ENCODE assay signal across 34 cellular contexts in the genomic region with DNA sequence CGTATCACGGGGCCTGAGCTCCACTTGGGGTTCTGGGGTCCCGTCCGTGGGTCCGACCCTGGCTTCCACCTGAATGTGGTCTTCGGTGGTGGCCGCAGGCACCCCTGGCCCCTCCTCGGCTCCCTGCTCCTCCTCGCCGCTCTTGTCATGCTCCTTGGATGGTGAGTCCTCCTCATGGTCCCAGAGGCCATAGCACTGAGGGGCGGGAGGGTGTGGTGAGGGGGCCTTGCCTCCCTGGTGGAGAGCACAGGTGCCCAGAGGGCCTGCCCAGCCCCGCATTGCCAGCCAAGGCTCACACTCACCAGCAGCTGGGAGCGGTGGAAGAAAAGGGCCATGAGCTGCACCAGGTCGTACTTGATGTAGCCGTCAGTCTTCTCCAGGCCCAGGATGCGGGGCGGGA. TPM values are rescaled to one million over a fixed set of nuclear protein-coding genes. Genes with fewer than 3 reads are reported as not detected.
DNase-seq lines count a peak whose midpoint lies in the region; ATAC-seq, FAIRE-seq and TF ChIP-seq lines count a peak whose summit lies in the region.
"Had no signal": no experiment of that assay in that cellular context is flagged by ENCODE, and none has a peak within 500 bp of the region (broad histone marks: within the 10 kb centered on the region; RNA-seq: fewer than 3 reads in every experiment).

No MANE protein-coding gene starts in this region.

- H3K4me3 ChIP-seq in HepG2 (replicated peaks in 1 of 3; ENCODE audit: insufficient read depth in 1 of 3, low read depth in 2 of 3, low read length in 3 of 3) (no peak overlapping the region), right lobe of liver (no peak overlapping the region), IMR-90 (ENCODE audit: insufficient read depth, low read depth, low read length) (no peak overlapping the region), muscle layer of colon (ENCODE audit: low read depth in 1 of 2, low read length in 2 of 2) (no peak overlapping the region), osteoblast (ENCODE audit: insufficient read depth, low read length) (no peak overlapping the region), left lung (no peak overlapping the region)
- H3K4me3 ChIP-seq: BLaER1, GM12878 had no signal

- TF ChIP-seq EP300 in HepG2 (IDR thresholded peaks at IDR 0.05; ENCODE audit: low read depth in 2 of 2, low read length in 2 of 2) (no peak), HepG2 (CRISPR knock-in tag; IDR thresholded peaks at IDR 0.05; ENCODE audit: borderline replicate concordance) (no peak)

- H2AK9ac ChIP-seq in IMR-90 (replicated peaks; ENCODE audit: low read depth, low read length, poor library complexity) = peak overlapping the region; percentile 16

- no peak overlapping the region for H3K27ac Mint-ChIP-seq in activated T-cell treated with anti-CD3 and anti-CD28 coated beads, Interleukin-2, amount 50 U/mL, for 72 hours
- H3K27ac Mint-ChIP-seq: CD8-positive, alpha-beta memory T cell had no signal

- H3K79me1 ChIP-seq in IMR-90 (ENCODE audit: low read depth in 1 of 2, low read length in 2 of 2) = peaks cover 5 to 25% of the 10 kb centered on the region in 2 experiments; a peak in 3 of 4 replicates

- TF ChIP-seq RAD21 in HepG2 (CRISPR knock-in tag; IDR thresholded peaks at IDR 0.05) = no peak
- TF ChIP-seq RAD21 in IMR-90 (IDR thresholded peaks at IDR 0.05; ENCODE audit: low read length) = no peak

- no peak overlapping the region for H4K8ac ChIP-seq in IMR-90 (ENCODE audit: low read depth in 2 of 2, low read length in 2 of 2)

- no peaks in the 10 kb centered on the region for H4K20me1 ChIP-seq in HepG2 (ENCODE audit: insufficient read depth, low read length)
- H4K20me1 ChIP-seq in IMR-90 (ENCODE audit: insufficient read depth, low read length) = peaks cover 24% of the 10 kb centered on the region
- peaks cover 11% of the 10 kb centered on the region for H4K20me1 ChIP-seq in osteoblast (ENCODE audit: insufficient read depth, low read length)

- intact Hi-C loops in HepG2 (cut with micrococcal nuclease; ENCODE audit: unreplicated experiment) (no loop called here), right lobe of liver (cut with DNase I) (no loop called here), IMR-90 (cut with micrococcal nuclease) (no loop called here), left lung (cut with DNase I) (no loop called here)

- dilution Hi-C loops in IMR-90 (cut with HindIII; ENCODE audit: low sequenced_read_pairs, unreplicated experiment) = no loop called here

- H3K4me1 ChIP-seq in HepG2 (ENCODE audit: insufficient read depth, low read length) (no peaks in the 10 kb centered on the region), right lobe of liver (no peaks in the 10 kb centered on the region), IMR-90 (ENCODE audit: control insufficient read depth, insufficient read depth, low read length) (no peaks in the 10 kb centered on the region), muscle layer of colon (ENCODE audit: insufficient read depth, low read length) (peaks cover 17% of the 10 kb centered on the region), osteoblast (ENCODE audit: insufficient read depth, low read length) (no peaks in the 10 kb centered on the region), left lung (no peaks in the 10 kb centered on the region)

- no peaks in the 10 kb centered on the region for H3K79me2 ChIP-seq in HepG2 (ENCODE audit: insufficient read depth, low read length)
- H3K79me2 ChIP-seq in osteoblast (ENCODE audit: insufficient read depth, low read length) = peaks cover 6% of the 10 kb centered on the region

- H2AK5ac ChIP-seq in IMR-90 (ENCODE audit: low read depth, low read length) = no peak overlapping the region

- no peak overlapping the region for H3K4me3 Mint-ChIP-seq in activated T-cell treated with anti-CD3 and anti-CD28 coated beads, Interleukin-2, amount 50 U/mL, for 72 hours
- H3K4me3 Mint-ChIP-seq: CD14-positive monocyte; CD4-positive, alpha-beta memory T cell; CD8-positive, alpha-beta memory T cell had no signal

- no peak overlapping the region for H2BK5ac ChIP-seq in IMR-90 (ENCODE audit: low read depth, low read length, poor library complexity, severe bottlenecking)

- no peak for DNase-seq in HepG2 (ENCODE audit: low spot score)
- DNase-seq in right lobe of liver = no peak
- no peak for DNase-seq in IMR-90
- DNase-seq in osteoblast (ENCODE audit: insufficient read length, low spot score, missing footprints) = peak; percentile 86
- no peak for DNase-seq in DMS 273 (lab: John Stamatoyannopoulos, UW; ENCODE audit: unreplicated experiment)
- DNase-seq in activated T-cell treated with anti-CD3 and anti-CD28 coated beads, Interleukin-2, amount 50 U/mL, for 72 hours = no peak
- DNase-seq in left lung = no peak
- DNase-seq: 8988T; ACHN; BE2C; C1 segment of cervical spinal cord; Calu3; CD4-positive, alpha-beta memory T cell; CD4-positive, CD25-positive, alpha-beta regulatory T cell; CD8-positive, alpha-beta memory T cell; COR-L47; DMS 273 treated with DMSO at 0.1 percent for 48 hours; DMS153; DMS53; DMS79; DND-41; EL; GDM1 had no signal

- H4K5ac ChIP-seq in IMR-90 (ENCODE audit: low read depth, low read length) = no peak overlapping the region

- H3K14ac ChIP-seq in IMR-90 (replicated peaks; ENCODE audit: low read depth, low read length) = no peak overlapping the region

- no peak overlapping the region for H3K23ac ChIP-seq in IMR-90 (ENCODE audit: low read depth, low read length)

- no peak for FAIRE-seq in HepG2 (lab: Jason Lieb, UNC)
- FAIRE-seq: A204.1, D721Med, GM12878, GM12892, GM18507, GM19239 had no signal

- H3K9ac ChIP-seq in HepG2 (ENCODE audit: insufficient read depth, low read depth, low read length) (no peak overlapping the region), IMR-90 (ENCODE audit: low read depth, low read length) (no peak overlapping the region), muscle layer of colon (ENCODE audit: low read length) (no peak overlapping the region)
- H3K9ac ChIP-seq: BLaER1 had no signal

- POLR2A ChIA-PET in HepG2 (lab: Yijun Ruan, JAX) = no interaction called here
- POLR2A ChIA-PET in IMR-90 (lab: Charles Lee; ENCODE audit: unreplicated experiment) = no interaction called here

- H3K9me3 Mint-ChIP-seq in activated T-cell treated with anti-CD3 and anti-CD28 coated beads, Interleukin-2, amount 50 U/mL, for 72 hours = no peaks in the 10 kb centered on the region
- H3K9me3 Mint-ChIP-seq: CD14-positive monocyte; CD4-positive, alpha-beta memory T cell; CD8-positive, alpha-beta memory T cell had no signal

- H4K91ac ChIP-seq in IMR-90 (ENCODE audit: insufficient read depth, low read depth, low read length) = no peak overlapping the region

- TF ChIP-seq POLR2A in HepG2 (IDR thresholded peaks at IDR 0.05; ENCODE audit: insufficient read depth in 1 of 2, low read depth in 2 of 2, low read length in 2 of 2) (no peak), right lobe of liver (IDR thresholded peaks at IDR 0.05) (no peak), IMR-90 (IDR thresholded peaks at IDR 0.05; ENCODE audit: low read depth, low read length) (no peak)

- H3K56ac ChIP-seq in IMR-90 (ENCODE audit: extremely low read depth, insufficient read depth, low read length) = no peak overlapping the region

- H2BK15ac ChIP-seq in IMR-90 (ENCODE audit: low read depth, low read length) = no peak overlapping the region

- H3K36me3 Mint-ChIP-seq in activated T-cell treated with anti-CD3 and anti-CD28 coated beads, Interleukin-2, amount 50 U/mL, for 72 hours (ENCODE audit: insufficient read depth in 2 of 2) = peaks cover 2 to 15% of the 10 kb centered on the region in 2 donors

- no peak overlapping the region for H3K18ac ChIP-seq in IMR-90 (ENCODE audit: low read depth, low read length)

- BruUV-seq in HepG2 (replicated peaks; lab: Mats Ljungman, UMichigan) = no TSS peak
- BruUV-seq in IMR-90 (replicated peaks; lab: Mats Ljungman, UMichigan) = no TSS peak

- in situ Hi-C loops in HepG2 (cut with HindIII; ENCODE audit: extremely low pct_ligation_motif_present, low pct_unique_long_range_greater_than_20kb) = no loop called here
- in situ Hi-C loops in IMR-90 (cut with MboI; ENCODE audit: low sequenced_read_pairs) = no loop called here

- H3K4me1 Mint-ChIP-seq in activated T-cell treated with anti-CD3 and anti-CD28 coated beads, Interleukin-2, amount 50 U/mL, for 72 hours (ENCODE audit: low read depth) = no peaks in the 10 kb centered on the region
- H3K4me1 Mint-ChIP-seq: CD14-positive monocyte; CD4-positive, CD25-positive, alpha-beta regulatory T cell; CD8-positive, alpha-beta memory T cell had no signal

- H3K27ac ChIP-seq in HepG2 (ENCODE audit: extremely low read length, insufficient read depth, low read length) (no peak overlapping the region), right lobe of liver (no peak overlapping the region), IMR-90 (ENCODE audit: insufficient read depth, low read length) (no peak overlapping the region), muscle layer of colon (ENCODE audit: low read depth, low read length) (peak overlapping the region; percentile 10), osteoblast (ENCODE audit: low read depth, low read length) (no peak overlapping the region), left lung (no peak overlapping the region)
- H3K27ac ChIP-seq: BLaER1 had no signal

- no peak overlapping the region for H2BK120ac ChIP-seq in IMR-90 (ENCODE audit: low read depth, low read length)

- H3K4ac ChIP-seq in IMR-90 (ENCODE audit: low read depth, low read length) = no peak overlapping the region

- H2AFZ ChIP-seq in HepG2 (ENCODE audit: low read length) (no peak overlapping the region), IMR-90 (replicated peaks; ENCODE audit: low read length, poor library complexity) (no peak overlapping the region), osteoblast (ENCODE audit: low read length) (no peak overlapping the region)

- 96% methylated on average over 17 of the region's 17 CpGs for WGBS in HepG2 (ENCODE audit: low lambda C conversion rate)
- no CpG with 5 or more reads among the region's 17 CpGs for WGBS in right lobe of liver (ENCODE audit: insufficient coverage, low coverage, low lambda C conversion rate, missing lambda C conversion rate)
- WGBS in IMR-90 (ENCODE audit: extremely low coverage in 2 of 2, insufficient read length in 1 of 2), 2 experiments = 93% methylated on average over 12 of the region's 17 CpGs; no CpG with 5 or more reads in 1 of the 2 experiments

- H3K36me3 ChIP-seq in HepG2 (replicated peaks in 1 of 2; ENCODE audit: control insufficient read depth in 1 of 2, insufficient read depth in 2 of 2, low read length in 2 of 2) = peaks cover 68 to 94% of the 10 kb centered on the region in 2 experiments; a peak in 4 of 5 replicates
- H3K36me3 ChIP-seq in right lobe of liver = peaks cover 0 to 85% (median 36%) of the 10 kb centered on the region in 4 donors
- H3K36me3 ChIP-seq in IMR-90 (ENCODE audit: control insufficient read depth, insufficient read depth, low read length) = peaks cover 95% of the 10 kb centered on the region
- peaks cover 89% of the 10 kb centered on the region for H3K36me3 ChIP-seq in muscle layer of colon (ENCODE audit: insufficient read depth, low read length)
- H3K36me3 ChIP-seq in osteoblast (ENCODE audit: insufficient read depth, low read length) = peaks cover 91% of the 10 kb centered on the region
- H3K36me3 ChIP-seq in left lung = peaks cover 0 to 100% of the 10 kb centered on the region in 2 donors

- H3K9me3 ChIP-seq in HepG2 (ENCODE audit: low read length) = no peaks in the 10 kb centered on the region
- no peaks in the 10 kb centered on the region for H3K9me3 ChIP-seq in right lobe of liver
- H3K9me3 ChIP-seq in IMR-90 (ENCODE audit: control insufficient read depth, insufficient read depth, low read length) = no peaks in the 10 kb centered on the region
- no peaks in the 10 kb centered on the region for H3K9me3 ChIP-seq in muscle layer of colon (ENCODE audit: low read length)
- H3K9me3 ChIP-seq in osteoblast (ENCODE audit: low read depth, low read length) = no peaks in the 10 kb centered on the region
- H3K9me3 ChIP-seq in left lung = no peaks in the 10 kb centered on the region
- H3K9me3 ChIP-seq: BE2C, BLaER1 had no signal

- H3K9me1 ChIP-seq in IMR-90 (ENCODE audit: insufficient read depth, low read length) = no peaks in the 10 kb centered on the region

- no peak for ATAC-seq in HepG2
- ATAC-seq in right lobe of liver = no peak
- ATAC-seq in IMR-90 (ENCODE audit: low read depth) = no peak
- no peak for ATAC-seq in activated T-cell treated with anti-CD3 and anti-CD28 coated beads, Interleukin-2, amount 50 U/mL, for 72 hours (replicated peaks in 1 of 2)
- no peak for ATAC-seq in left lung
- ATAC-seq: GM12878 had no signal

- no peaks in the 10 kb centered on the region for H3K27me3 ChIP-seq in HepG2 (ENCODE audit: control insufficient read depth in 1 of 2, insufficient read depth in 2 of 2, low read length in 2 of 2)
- no peaks in the 10 kb centered on the region for H3K27me3 ChIP-seq in right lobe of liver
- no peaks in the 10 kb centered on the region for H3K27me3 ChIP-seq in IMR-90 (ENCODE audit: control insufficient read depth, insufficient read depth, low read length)
- H3K27me3 ChIP-seq in muscle layer of colon (ENCODE audit: control insufficient read depth in 1 of 2, insufficient read depth in 2 of 2, low read length in 2 of 2) = no peaks in the 10 kb centered on the region
- no peaks in the 10 kb centered on the region for H3K27me3 ChIP-seq in osteoblast (ENCODE audit: insufficient read depth, low read length)
- H3K27me3 ChIP-seq in left lung = no peaks in the 10 kb centered on the region
- H3K27me3 ChIP-seq: BE2C, BLaER1 had no signal

- no peak overlapping the region for H2BK20ac ChIP-seq in IMR-90 (ENCODE audit: low read depth, low read length)

- H3K4me2 ChIP-seq in HepG2 (ENCODE audit: low read depth, low read length) (no peak overlapping the region), IMR-90 (ENCODE audit: low read depth, low read length) (no peak overlapping the region), osteoblast (ENCODE audit: insufficient read depth, low read length) (no peak overlapping the region)
- H3K4me2 ChIP-seq: BLaER1 had no signal

- CTCF ChIA-PET in HepG2 (lab: Yijun Ruan, JAX; ENCODE audit: low intra/inter-chr PET ratio, low total read pairs) (no interaction called here), IMR-90 (lab: Yijun Ruan, JAX) (no interaction called here)

- no peaks in the 10 kb centered on the region for H3K27me3 Mint-ChIP-seq in activated T-cell treated with anti-CD3 and anti-CD28 coated beads, Interleukin-2, amount 50 U/mL, for 72 hours (ENCODE audit: low read depth)
- H3K27me3 Mint-ChIP-seq: CD4-positive, alpha-beta memory T cell; CD4-positive, CD25-positive, alpha-beta regulatory T cell had no signal

- TF ChIP-seq CTCF in HepG2 (CRISPR knock-in tag; IDR thresholded peaks at IDR 0.05) (no peak), right lobe of liver (IDR thresholded peaks at IDR 0.05) (no peak), IMR-90 (conservative IDR thresholded peaks at IDR 0.05; ENCODE audit: low read depth, low read length) (no peak), osteoblast (IDR thresholded peaks at IDR 0.05; ENCODE audit: extremely low read depth, low read depth, low read length) (no peak), left lung (IDR thresholded peaks at IDR 0.05) (no peak)

RNA-seq across cellular contexts. Expression of a gene that starts 14.9 kb away (rescaled TPM):
- total RNA-seq in HepG2 (2016; rRNA removed; fragmentation: Illumina TruSeq; extraction: Trizol) (21.9 TPM in 2 replicates), right lobe of liver (1 to 10 TPM; 5.0 to 9.5 (median 8.2) TPM), IMR-90 (2012; rRNA removed) (12.8 and 12.9 TPM in 2 replicates), osteoblast (14.8 and 15.6 TPM in 2 replicates), left lung (10 to 100 TPM; 15.4 to 19.8 TPM)
- 11.4 and 12.8 TPM in 2 replicates for total RNA-seq in HepG2 (2016; cell fraction: cytosol; rRNA removed; fragmentation: Illumina TruSeq; extraction: Trizol; ENCODE audit: low read depth)
- 16.8 and 22.4 TPM in 2 replicates for total RNA-seq in HepG2 (2016; cell fraction: insoluble cytoplasmic fraction; rRNA removed; fragmentation: Illumina TruSeq; extraction: Trizol)
- 13.8 and 15.9 TPM in 2 replicates for total RNA-seq in HepG2 (2016; cell fraction: membrane; rRNA removed; fragmentation: Illumina TruSeq; extraction: Trizol)
- total RNA-seq in HepG2 (2016; cell fraction: nucleus; rRNA removed; fragmentation: Illumina TruSeq; extraction: Trizol) = 16.7 and 17.2 TPM in 2 replicates
- polyA plus RNA-seq in HepG2 (2011; rRNA removed) (13.3 and 18.5 TPM in 2 replicates), IMR-90 (2012; rRNA removed) (18.4 and 23.4 TPM in 2 replicates)
- 11.8 and 19.4 TPM in 2 replicates for polyA plus RNA-seq in HepG2 (2011; cell fraction: cytosol; rRNA removed)
- polyA plus RNA-seq in HepG2 (2011; cell fraction: nucleus; rRNA removed) = 63.3 and 73.6 TPM in 2 replicates
- polyA plus RNA-seq in HepG2 (2012) = 11.6 and 15.1 TPM in 2 replicates
- polyA plus RNA-seq in HepG2 (2016; cell fraction: cytosol; fragmentation: Illumina TruSeq; extraction: Trizol; ENCODE audit: low read depth) = 12.4 and 16.5 TPM in 2 replicates
- polyA plus RNA-seq in HepG2 (2016; cell fraction: insoluble cytoplasmic fraction; fragmentation: Illumina TruSeq; extraction: Trizol; ENCODE audit: low read depth) = 20.9 and 22.4 TPM in 2 replicates
- polyA plus RNA-seq in HepG2 (2016; cell fraction: membrane; fragmentation: Illumina TruSeq; extraction: Trizol; ENCODE audit: low read depth) = 13.3 and 14.9 TPM in 2 replicates
- 39.4 and 44.9 TPM in 2 replicates for polyA plus RNA-seq in HepG2 (2016; cell fraction: nucleus; fragmentation: Illumina TruSeq; extraction: Trizol; ENCODE audit: insufficient read depth, low read depth)
- 23.1 and 25.7 TPM in 2 replicates for polyA minus RNA-seq in HepG2 (2011; rRNA and poly(A)+ RNA removed; ENCODE audit: low replicate concordance)
- 15.2 and 18.6 TPM in 2 replicates for polyA minus RNA-seq in HepG2 (2011; cell fraction: cytosol; rRNA and poly(A)+ RNA removed)
- 19.3 and 20.7 TPM in 2 replicates for polyA minus RNA-seq in HepG2 (2011; cell fraction: nucleus; rRNA and poly(A)+ RNA removed)
- 16.4 and 19.7 TPM in 2 replicates for polyA plus RNA-seq in IMR-90 (2012; cell fraction: cytosol; rRNA removed)
- polyA plus RNA-seq in IMR-90 (2012; cell fraction: nucleus; rRNA removed; ENCODE audit: low replicate concordance) = 25.5 and 154 TPM in 2 replicates
- 10 to 100 TPM; 25.9 to 34.9 TPM for total RNA-seq in activated T-cell treated with anti-CD3 and anti-CD28 coated beads, Interleukin-2, amount 50 U/mL, for 72 hours

RNA-seq across cellular contexts. Expression of a gene that starts 15.0 kb away (rescaled TPM):
- total RNA-seq in HepG2 (2016; rRNA removed; fragmentation: Illumina TruSeq; extraction: Trizol) (15.1 and 23.0 TPM in 2 replicates), right lobe of liver (10 to 100 TPM in 2 of 6 experiments, 1 to 10 TPM in 4; 8.1 to 12.8 (median 10.0) TPM), IMR-90 (2012; rRNA removed) (6.9 and 8.1 TPM in 2 replicates), osteoblast (14.5 and 18.0 TPM in 2 replicates), left lung (10 to 100 TPM; 28.4 to 54.0 TPM)
- total RNA-seq in HepG2 (2016; cell fraction: cytosol; rRNA removed; fragmentation: Illumina TruSeq; extraction: Trizol; ENCODE audit: low read depth) = 36.0 and 37.2 TPM in 2 replicates
- 17.3 and 23.3 TPM in 2 replicates for total RNA-seq in HepG2 (2016; cell fraction: insoluble cytoplasmic fraction; rRNA removed; fragmentation: Illumina TruSeq; extraction: Trizol)
- total RNA-seq in HepG2 (2016; cell fraction: membrane; rRNA removed; fragmentation: Illumina TruSeq; extraction: Trizol) = 41.6 and 45.9 TPM in 2 replicates
- 14.0 and 14.1 TPM in 2 replicates for total RNA-seq in HepG2 (2016; cell fraction: nucleus; rRNA removed; fragmentation: Illumina TruSeq; extraction: Trizol)
- polyA plus RNA-seq in HepG2 (2011; rRNA removed) (21.4 and 26.2 TPM in 2 replicates), IMR-90 (2012; rRNA removed) (17.4 and 24.1 TPM in 2 replicates)
- polyA plus RNA-seq in HepG2 (2011; cell fraction: cytosol; rRNA removed) = 14.8 and 24.4 TPM in 2 replicates
- 83.8 and 91.3 TPM in 2 replicates for polyA plus RNA-seq in HepG2 (2011; cell fraction: nucleus; rRNA removed)
- 12.2 and 16.1 TPM in 2 replicates for polyA plus RNA-seq in HepG2 (2012)
- 22.9 and 25.4 TPM in 2 replicates for polyA plus RNA-seq in HepG2 (2016; cell fraction: cytosol; fragmentation: Illumina TruSeq; extraction: Trizol; ENCODE audit: low read depth)
- 19.2 and 20.2 TPM in 2 replicates for polyA plus RNA-seq in HepG2 (2016; cell fraction: insoluble cytoplasmic fraction; fragmentation: Illumina TruSeq; extraction: Trizol; ENCODE audit: low read depth)
- polyA plus RNA-seq in HepG2 (2016; cell fraction: membrane; fragmentation: Illumina TruSeq; extraction: Trizol; ENCODE audit: low read depth) = 32.0 and 34.1 TPM in 2 replicates
- polyA plus RNA-seq in HepG2 (2016; cell fraction: nucleus; fragmentation: Illumina TruSeq; extraction: Trizol; ENCODE audit: insufficient read depth, low read depth) = 36.7 and 43.4 TPM in 2 replicates
- polyA minus RNA-seq in HepG2 (2011; rRNA and poly(A)+ RNA removed; ENCODE audit: low replicate concordance) = 11.5 and 25.6 TPM in 2 replicates
- 12.9 and 17.8 TPM in 2 replicates for polyA minus RNA-seq in HepG2 (2011; cell fraction: cytosol; rRNA and poly(A)+ RNA removed)
- polyA minus RNA-seq in HepG2 (2011; cell fraction: nucleus; rRNA and poly(A)+ RNA removed) = 14.2 and 18.7 TPM in 2 replicates
- 13.4 and 20.8 TPM in 2 replicates for polyA plus RNA-seq in IMR-90 (2012; cell fraction: cytosol; rRNA removed)
- polyA plus RNA-seq in IMR-90 (2012; cell fraction: nucleus; rRNA removed; ENCODE audit: low replicate concordance) = 31.6 and 83.7 TPM in 2 replicates
- total RNA-seq in activated T-cell treated with anti-CD3 and anti-CD28 coated beads, Interleukin-2, amount 50 U/mL, for 72 hours = 10 to 100 TPM; 58.6 to 64.5 TPM

RNA-seq across cellular contexts. Expression of a gene that starts 34.9 kb away (rescaled TPM):
- total RNA-seq in HepG2 (2016; rRNA removed; fragmentation: Illumina TruSeq; extraction: Trizol) (0.09 and 0.18 TPM in 2 replicates), right lobe of liver (under 1 TPM; 0.15 to 0.98 (median 0.35) TPM), IMR-90 (2012; rRNA removed) (not detected in 2 replicates), osteoblast (not detected in 2 replicates), left lung (1 to 10 TPM; 1.9 to 2.3 TPM)
- not detected in 2 replicates for total RNA-seq in HepG2 (2016; cell fraction: cytosol; rRNA removed; fragmentation: Illumina TruSeq; extraction: Trizol; ENCODE audit: low read depth)
- total RNA-seq in HepG2 (2016; cell fraction: insoluble cytoplasmic fraction; rRNA removed; fragmentation: Illumina TruSeq; extraction: Trizol) = 0.13 and 0.17 TPM in 2 replicates
- 0.12 TPM in 1 of 2 replicates, not detected in the other for total RNA-seq in HepG2 (2016; cell fraction: membrane; rRNA removed; fragmentation: Illumina TruSeq; extraction: Trizol)
- total RNA-seq in HepG2 (2016; cell fraction: nucleus; rRNA removed; fragmentation: Illumina TruSeq; extraction: Trizol) = not detected in 2 replicates
- polyA plus RNA-seq in HepG2 (2011; rRNA removed) (0.18 and 0.40 TPM in 2 replicates), IMR-90 (2012; rRNA removed) (0.21 and 0.34 TPM in 2 replicates)
- 0.18 and 0.44 TPM in 2 replicates for polyA plus RNA-seq in HepG2 (2011; cell fraction: cytosol; rRNA removed)
- 0.35 and 0.64 TPM in 2 replicates for polyA plus RNA-seq in HepG2 (2011; cell fraction: nucleus; rRNA removed)
- polyA plus RNA-seq in HepG2 (2012) = 0.40 and 0.47 TPM in 2 replicates
- 0.08 TPM in 1 of 2 replicates, not detected in the other for polyA plus RNA-seq in HepG2 (2016; cell fraction: cytosol; fragmentation: Illumina TruSeq; extraction: Trizol; ENCODE audit: low read depth)
- 0.26 TPM in 1 of 2 replicates, not detected in the other for polyA plus RNA-seq in HepG2 (2016; cell fraction: insoluble cytoplasmic fraction; fragmentation: Illumina TruSeq; extraction: Trizol; ENCODE audit: low read depth)
- polyA plus RNA-seq in HepG2 (2016; cell fraction: membrane; fragmentation: Illumina TruSeq; extraction: Trizol; ENCODE audit: low read depth) = 0.15 and 0.21 TPM in 2 replicates
- polyA plus RNA-seq in HepG2 (2016; cell fraction: nucleus; fragmentation: Illumina TruSeq; extraction: Trizol; ENCODE audit: insufficient read depth, low read depth) = 0.27 TPM in 1 of 2 replicates, not detected in the other
- polyA minus RNA-seq in HepG2 (2011; rRNA and poly(A)+ RNA removed; ENCODE audit: low replicate concordance) = 0.84 TPM in 1 of 2 replicates, not detected in the other
- not detected in 2 replicates for polyA minus RNA-seq in HepG2 (2011; cell fraction: cytosol; rRNA and poly(A)+ RNA removed)
- not detected in 2 replicates for polyA minus RNA-seq in HepG2 (2011; cell fraction: nucleus; rRNA and poly(A)+ RNA removed)
- polyA plus RNA-seq in IMR-90 (2012; cell fraction: cytosol; rRNA removed) = 0.19 and 0.21 TPM in 2 replicates
- polyA plus RNA-seq in IMR-90 (2012; cell fraction: nucleus; rRNA removed; ENCODE audit: low replicate concordance) = 0.11 and 0.23 TPM in 2 replicates
- 10 to 100 TPM in 1 of 2 donors, 1 to 10 TPM in 1; 8.4 to 10.5 TPM for total RNA-seq in activated T-cell treated with anti-CD3 and anti-CD28 coated beads, Interleukin-2, amount 50 U/mL, for 72 hours
- total RNA-seq: A673, Daoy had no signal

RNA-seq across cellular contexts. Expression of a gene that starts 58.3 kb away (rescaled TPM):
- total RNA-seq in HepG2 (2016; rRNA removed; fragmentation: Illumina TruSeq; extraction: Trizol) = 128 and 187 TPM in 2 replicates
- 86.8 and 92.1 TPM in 2 replicates for total RNA-seq in HepG2 (2016; cell fraction: cytosol; rRNA removed; fragmentation: Illumina TruSeq; extraction: Trizol; ENCODE audit: low read depth)
- total RNA-seq in HepG2 (2016; cell fraction: insoluble cytoplasmic fraction; rRNA removed; fragmentation: Illumina TruSeq; extraction: Trizol) = 110 and 194 TPM in 2 replicates
- total RNA-seq in HepG2 (2016; cell fraction: membrane; rRNA removed; fragmentation: Illumina TruSeq; extraction: Trizol) = 93.3 and 93.5 TPM in 2 replicates
- total RNA-seq in HepG2 (2016; cell fraction: nucleus; rRNA removed; fragmentation: Illumina TruSeq; extraction: Trizol) = 150 and 173 TPM in 2 replicates
- polyA plus RNA-seq in HepG2 (2011; rRNA removed) = 28.1 and 68.9 TPM in 2 replicates
- polyA plus RNA-seq in HepG2 (2011; cell fraction: cytosol; rRNA removed) = 33.1 and 34.9 TPM in 2 replicates
- polyA plus RNA-seq in HepG2 (2011; cell fraction: nucleus; rRNA removed) = 340 and 407 TPM in 2 replicates
- 81.3 and 104 TPM in 2 replicates for polyA plus RNA-seq in HepG2 (2012)
- 49.5 and 55.8 TPM in 2 replicates for polyA plus RNA-seq in HepG2 (2016; cell fraction: cytosol; fragmentation: Illumina TruSeq; extraction: Trizol; ENCODE audit: low read depth)
- polyA plus RNA-seq in HepG2 (2016; cell fraction: insoluble cytoplasmic fraction; fragmentation: Illumina TruSeq; extraction: Trizol; ENCODE audit: low read depth) = 117 and 128 TPM in 2 replicates
- 64.4 TPM in 2 replicates for polyA plus RNA-seq in HepG2 (2016; cell fraction: membrane; fragmentation: Illumina TruSeq; extraction: Trizol; ENCODE audit: low read depth)
- 435 and 459 TPM in 2 replicates for polyA plus RNA-seq in HepG2 (2016; cell fraction: nucleus; fragmentation: Illumina TruSeq; extraction: Trizol; ENCODE audit: insufficient read depth, low read depth)
- polyA minus RNA-seq in HepG2 (2011; rRNA and poly(A)+ RNA removed; ENCODE audit: low replicate concordance) = 8.9 and 43.8 TPM in 2 replicates
- polyA minus RNA-seq in HepG2 (2011; cell fraction: cytosol; rRNA and poly(A)+ RNA removed) = 24.2 and 37.5 TPM in 2 replicates
- polyA minus RNA-seq in HepG2 (2011; cell fraction: nucleus; rRNA and poly(A)+ RNA removed) = 34.4 and 55.3 TPM in 2 replicates
- 10 to 100 TPM; 10.2 to 57.1 (median 15.2) TPM for total RNA-seq in right lobe of liver
- total RNA-seq in IMR-90 (2012; rRNA removed) = 17.2 and 18.3 TPM in 2 replicates
- 28.4 and 33.1 TPM in 2 replicates for polyA plus RNA-seq in IMR-90 (2012; rRNA removed)
- polyA plus RNA-seq in IMR-90 (2012; cell fraction: cytosol; rRNA removed) = 28.1 and 45.4 TPM in 2 replicates
- polyA plus RNA-seq in IMR-90 (2012; cell fraction: nucleus; rRNA removed; ENCODE audit: low replicate concordance) = 63.8 and 197 TPM in 2 replicates
- total RNA-seq in osteoblast = 67.3 and 73.1 TPM in 2 replicates
- 10 to 100 TPM; 64.5 to 80.5 TPM for total RNA-seq in activated T-cell treated with anti-CD3 and anti-CD28 coated beads, Interleukin-2, amount 50 U/mL, for 72 hours
- 100 to 1,000 TPM in 1 of 2 donors, 10 to 100 TPM in 1; 66.3 to 154 TPM for total RNA-seq in left lung
